ENCODE assay signal across 8 cellular contexts in the genomic region with DNA sequence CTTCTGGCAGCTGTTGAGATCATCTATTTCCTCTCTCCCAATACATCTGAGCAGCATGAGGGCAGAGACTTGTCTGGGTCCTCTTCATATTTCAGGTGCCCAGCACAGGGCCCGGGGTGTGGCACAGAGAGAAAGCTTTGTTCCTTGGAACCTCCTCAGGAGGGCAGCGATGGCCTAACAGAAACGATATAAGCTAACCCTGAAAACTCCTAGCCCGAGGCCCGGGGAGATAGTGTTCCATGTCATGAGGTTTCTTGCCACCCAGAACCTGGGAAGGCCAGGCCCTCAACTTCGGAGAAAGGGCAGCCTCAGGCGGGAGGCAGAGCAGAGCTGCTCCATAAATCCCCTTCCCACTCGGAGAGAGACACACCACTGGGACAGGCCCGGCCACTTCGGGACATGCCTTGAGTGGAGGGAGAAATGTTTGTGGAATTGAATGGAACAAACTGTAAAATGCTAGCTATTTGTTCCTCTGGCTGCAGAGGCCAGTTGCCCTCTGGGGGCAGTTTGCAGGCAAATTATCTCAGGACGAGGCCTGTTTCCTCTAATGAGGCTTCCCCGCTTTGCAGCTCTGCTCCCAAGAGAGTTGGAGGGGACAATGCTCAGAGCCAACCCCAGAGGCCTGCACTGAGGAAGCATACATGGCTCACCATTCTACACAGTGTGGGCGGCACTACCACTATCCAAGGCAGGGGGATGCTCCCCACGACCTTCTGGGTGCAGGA. TPM values are rescaled to one million over a fixed set of nuclear protein-coding genes. Genes with fewer than 3 reads are reported as not detected.
DNase-seq lines count a peak whose midpoint lies in the region; ATAC-seq lines count a peak whose summit lies in the region.

No MANE protein-coding gene starts in this region.

- H3K9me3 ChIP-seq in adipocyte (ENCODE audit: control insufficient read depth, low read length), result no peaks in the 10 kb centered on the region

- H3K4me3 ChIP-seq in adipocyte (ENCODE audit: low read length), result peak overlapping the region; percentile 53

- H3K27me3 Mint-ChIP-seq in memory B cell, result no peaks in the 10 kb centered on the region

- H3K4me1 Mint-ChIP-seq in memory B cell, result peaks cover 36% of the 10 kb centered on the region

- H3K4me3 Mint-ChIP-seq in memory B cell, result peak overlapping the region; percentile 65

- no peaks in the 10 kb centered on the region for H3K36me3 ChIP-seq in adipocyte (ENCODE audit: control insufficient read depth, insufficient read depth, low read length, severe bottlenecking)

- peak overlapping the region; percentile 80 for H3K9ac ChIP-seq in adipocyte (ENCODE audit: low read length)

- H3K4me1 ChIP-seq in adipocyte (ENCODE audit: control insufficient read depth, insufficient read depth, low read length), result peaks cover 83% of the 10 kb centered on the region

- H3K36me3 Mint-ChIP-seq in memory B cell, result no peaks in the 10 kb centered on the region

- H3K27ac Mint-ChIP-seq in memory B cell, result peak overlapping the region; percentile 84

- no peaks in the 10 kb centered on the region for H3K27me3 ChIP-seq in adipocyte (replicated peaks; ENCODE audit: control insufficient read depth, insufficient read depth, low read length)

- ATAC-seq in HG03460 (IDR thresholded peaks at IDR 0.05; ENCODE audit: unreplicated experiment) (peak; percentile 47), memory B cell (ENCODE audit: low read depth) (peak; percentile 47), HG03565 (IDR thresholded peaks at IDR 0.05; ENCODE audit: unreplicated experiment) (no peak), GM21526 (IDR thresholded peaks at IDR 0.05; ENCODE audit: low FRiP score, unreplicated experiment) (no peak)

- H3K9me3 Mint-ChIP-seq in memory B cell, result no peaks in the 10 kb centered on the region

- DNase-seq in CD1c-positive myeloid dendritic cell (ENCODE audit: extremely low spot score) (peak; percentile 60), adipocyte (ENCODE audit: low read depth) (no peak), memory B cell (ENCODE audit: low spot score in 2 of 2) (no peak), NCI-H2227 (lab: John Stamatoyannopoulos, UW; ENCODE audit: unreplicated experiment) (no peak), H4 (ENCODE audit: low spot score) (no peak)

RNA-seq across cellular contexts. Expression of a gene that starts 11.6 kb away (rescaled TPM):
- total RNA-seq in H4 (2014; rRNA removed; shearing (Covaris generic)), result 7.3 and 9.3 TPM in 2 replicates

RNA-seq across cellular contexts. Expression of a gene that starts 59.5 kb away (rescaled TPM):
- total RNA-seq in H4 (2014; rRNA removed; shearing (Covaris generic)), result 2,042 and 2,419 TPM in 2 replicates

Comparison
In these comparisons a context has a peak if more than half of its experiments do, and no peak if none do; other contexts are left out.
1. ATAC-seq: peak in HG03460 (single experiment) and memory B cell (single experiment); none in HG03565 (single experiment) and GM21526 (single experiment).